Comparison of ENCODE assay signal across 10 cellular contexts in the genomic region with DNA sequence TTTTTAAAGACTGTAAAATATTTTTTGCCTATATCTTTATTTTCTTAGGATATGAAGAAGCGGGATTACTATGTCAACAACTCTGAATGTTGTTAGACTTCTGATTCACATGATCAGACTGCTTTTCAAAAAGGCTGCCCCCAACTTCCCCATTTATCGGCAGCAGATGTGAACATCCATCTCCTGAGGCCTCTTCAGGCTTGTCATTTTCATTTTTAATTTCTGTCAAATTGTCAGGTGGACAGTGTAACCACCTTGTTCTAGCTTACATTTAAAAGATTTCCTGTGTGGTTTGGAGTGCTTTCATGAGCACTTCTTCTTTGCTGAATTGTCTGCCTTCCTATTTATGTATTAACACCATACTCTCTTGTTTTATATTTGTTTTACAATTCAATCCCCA.
A peak's percentile ranks its signal among the peaks of the same experiment; 100 is the strongest.
DNase-seq lines count a peak whose midpoint lies in the region; ATAC-seq and TF ChIP-seq lines count a peak whose summit lies in the region.
"Had no signal": no experiment of that assay in that cellular context is flagged by ENCODE, and none has a peak within 500 bp of the region (broad histone marks: within the 10 kb centered on the region; RNA-seq: fewer than 3 reads in every experiment).

No MANE protein-coding gene starts in this region.

- no peak for TF ChIP-seq CTCF in osteoblast (IDR thresholded peaks at IDR 0.05; ENCODE audit: extremely low read depth, low read depth, low read length)

- H2AFZ ChIP-seq in osteoblast (ENCODE audit: low read length), result no peak overlapping the region

- H3K27ac ChIP-seq in osteoblast (ENCODE audit: low read depth, low read length), result no peak overlapping the region

- H3K4me3 Mint-ChIP-seq in T-helper 2 cell treated with Interferon-gamma antibody and Interleukin-4, amounts not matched to agents 5 μg/mL and 100 μg/mL, for 36 hours, result peak overlapping the region; percentile 44
- H3K4me3 Mint-ChIP-seq: neural crest cell had no signal

- H3K4me3 ChIP-seq in osteoblast (ENCODE audit: insufficient read depth, low read length), result no peak overlapping the region

- no peaks in the 10 kb centered on the region for H3K27me3 ChIP-seq in osteoblast (ENCODE audit: insufficient read depth, low read length)

- peaks cover 41% of the 10 kb centered on the region for H3K4me1 Mint-ChIP-seq in T-helper 2 cell treated with Interferon-gamma antibody and Interleukin-4, amounts not matched to agents 5 μg/mL and 100 μg/mL, for 36 hours (ENCODE audit: low read depth)
- H3K4me1 Mint-ChIP-seq: neural crest cell had no signal

- H3K79me2 ChIP-seq in osteoblast (ENCODE audit: insufficient read depth, low read length), result no peaks in the 10 kb centered on the region

- no peaks in the 10 kb centered on the region for H3K27me3 Mint-ChIP-seq in T-helper 2 cell treated with Interferon-gamma antibody and Interleukin-4, amounts not matched to agents 5 μg/mL and 100 μg/mL, for 36 hours (ENCODE audit: low read depth)

- peak overlapping the region; percentile 55 for H3K27ac Mint-ChIP-seq in T-helper 2 cell treated with Interferon-gamma antibody and Interleukin-4, amounts not matched to agents 5 μg/mL and 100 μg/mL, for 36 hours

- peak; percentile 73 for ATAC-seq in GM19455 (IDR thresholded peaks at IDR 0.05; ENCODE audit: unreplicated experiment)
- ATAC-seq in HG03159 (IDR thresholded peaks at IDR 0.05; ENCODE audit: unreplicated experiment), result peak; percentile 72

- peaks cover 67% of the 10 kb centered on the region for H3K36me3 Mint-ChIP-seq in T-helper 2 cell treated with Interferon-gamma antibody and Interleukin-4, amounts not matched to agents 5 μg/mL and 100 μg/mL, for 36 hours (ENCODE audit: low read depth)

- no peaks in the 10 kb centered on the region for H3K9me3 Mint-ChIP-seq in T-helper 2 cell treated with Interferon-gamma antibody and Interleukin-4, amounts not matched to agents 5 μg/mL and 100 μg/mL, for 36 hours
- H3K9me3 Mint-ChIP-seq: neural crest cell had no signal

- peaks cover 25% of the 10 kb centered on the region for H3K36me3 ChIP-seq in osteoblast (ENCODE audit: insufficient read depth, low read length)

- no peaks in the 10 kb centered on the region for H4K20me1 ChIP-seq in osteoblast (ENCODE audit: insufficient read depth, low read length)

- peak; percentile 34 for DNase-seq in GF-D8 (lab: John Stamatoyannopoulos, UW)
- no peak for DNase-seq in T-helper 2 cell treated with Interferon-gamma antibody and Interleukin-4, amounts not matched to agents 5 μg/mL and 100 μg/mL, for 36 hours (ENCODE audit: low spot score)
- no peak for DNase-seq in inferior parietal cortex (ENCODE audit: extremely low spot score)
- DNase-seq in activated CD8-positive, alpha-beta memory T cell treated with anti-CD3 and anti-CD28 coated beads, Interleukin-2, amount 50 U/mL, for 4 hours, result no peak
- DNase-seq in HUDEP-2 (lab: John Stamatoyannopoulos, UW; ENCODE audit: unreplicated experiment in 76 of 76), result no peak
- DNase-seq in osteoblast (ENCODE audit: insufficient read length, low spot score, missing footprints), result no peak
- DNase-seq: NCI-H1092 treated with DMSO at 0.1 percent for 48 hours had no signal

- H3K4me2 ChIP-seq in osteoblast (ENCODE audit: insufficient read depth, low read length), result no peak overlapping the region

- no peaks in the 10 kb centered on the region for H3K9me3 ChIP-seq in osteoblast (ENCODE audit: low read depth, low read length)

- H3K4me1 ChIP-seq in osteoblast (ENCODE audit: insufficient read depth, low read length), result peaks cover 11% of the 10 kb centered on the region
